In the genomic region with DNA sequence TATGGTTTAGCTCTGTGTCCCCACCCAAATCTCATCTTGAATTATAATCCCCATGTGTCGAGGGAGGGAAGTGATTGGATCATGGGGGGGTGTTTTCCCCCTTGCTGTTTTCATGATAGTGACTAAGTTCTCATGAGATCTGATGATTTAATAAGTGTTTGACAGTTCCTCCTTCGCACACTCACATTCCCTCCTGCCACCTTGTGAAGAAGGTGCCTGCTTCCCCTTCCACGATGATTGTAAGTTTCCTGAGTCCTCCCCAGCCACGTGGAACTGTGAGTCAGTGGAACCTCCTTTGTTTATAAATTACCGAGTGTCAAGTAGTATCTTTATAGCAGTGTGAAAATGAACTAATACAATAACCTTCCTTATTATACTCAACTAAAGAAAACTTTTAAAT, we compare ENCODE assay signal across 1 cellular context.
TF ChIP-seq lines count a peak whose summit lies in the region.

No MANE protein-coding gene starts in this region.

TF ChIP-seq in IMR-90, 13 proteins besides CTCF, POLR2A, EP300 and RAD21:
- TF ChIP-seq, protein P1, sequence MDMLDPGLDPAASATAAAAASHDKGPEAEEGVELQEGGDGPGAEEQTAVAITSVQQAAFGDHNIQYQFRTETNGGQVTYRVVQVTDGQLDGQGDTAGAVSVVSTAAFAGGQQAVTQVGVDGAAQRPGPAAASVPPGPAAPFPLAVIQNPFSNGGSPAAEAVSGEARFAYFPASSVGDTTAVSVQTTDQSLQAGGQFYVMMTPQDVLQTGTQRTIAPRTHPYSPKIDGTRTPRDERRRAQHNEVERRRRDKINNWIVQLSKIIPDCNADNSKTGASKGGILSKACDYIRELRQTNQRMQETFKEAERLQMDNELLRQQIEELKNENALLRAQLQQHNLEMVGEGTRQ (IDR thresholded peaks at IDR 0.05; ENCODE audit: low read depth, low read length): no peak
- TF ChIP-seq NFE2L2 (IDR thresholded peaks at IDR 0.05; ENCODE audit: low read depth, low read length): no peak
- 0 out of 2 replicates have a peak, but pooled peaks have one; percentile 38 for TF ChIP-seq MXI1 (IDR thresholded peaks at IDR 0.05; ENCODE audit: borderline replicate concordance, low read depth, low read length)
- no peak for TF ChIP-seq SMC3 (IDR thresholded peaks at IDR 0.05; ENCODE audit: low read depth, low read length)
- TF ChIP-seq, protein P2, sequence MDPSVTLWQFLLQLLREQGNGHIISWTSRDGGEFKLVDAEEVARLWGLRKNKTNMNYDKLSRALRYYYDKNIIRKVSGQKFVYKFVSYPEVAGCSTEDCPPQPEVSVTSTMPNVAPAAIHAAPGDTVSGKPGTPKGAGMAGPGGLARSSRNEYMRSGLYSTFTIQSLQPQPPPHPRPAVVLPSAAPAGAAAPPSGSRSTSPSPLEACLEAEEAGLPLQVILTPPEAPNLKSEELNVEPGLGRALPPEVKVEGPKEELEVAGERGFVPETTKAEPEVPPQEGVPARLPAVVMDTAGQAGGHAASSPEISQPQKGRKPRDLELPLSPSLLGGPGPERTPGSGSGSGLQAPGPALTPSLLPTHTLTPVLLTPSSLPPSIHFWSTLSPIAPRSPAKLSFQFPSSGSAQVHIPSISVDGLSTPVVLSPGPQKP (IDR thresholded peaks at IDR 0.05; ENCODE audit: borderline replicate concordance, low read depth, low read length): no peak
- TF ChIP-seq RFX5 (IDR thresholded peaks at IDR 0.05; ENCODE audit: low read depth, low read length): no peak
